ENCODE assay signal across 8 cellular contexts in the genomic region with DNA sequence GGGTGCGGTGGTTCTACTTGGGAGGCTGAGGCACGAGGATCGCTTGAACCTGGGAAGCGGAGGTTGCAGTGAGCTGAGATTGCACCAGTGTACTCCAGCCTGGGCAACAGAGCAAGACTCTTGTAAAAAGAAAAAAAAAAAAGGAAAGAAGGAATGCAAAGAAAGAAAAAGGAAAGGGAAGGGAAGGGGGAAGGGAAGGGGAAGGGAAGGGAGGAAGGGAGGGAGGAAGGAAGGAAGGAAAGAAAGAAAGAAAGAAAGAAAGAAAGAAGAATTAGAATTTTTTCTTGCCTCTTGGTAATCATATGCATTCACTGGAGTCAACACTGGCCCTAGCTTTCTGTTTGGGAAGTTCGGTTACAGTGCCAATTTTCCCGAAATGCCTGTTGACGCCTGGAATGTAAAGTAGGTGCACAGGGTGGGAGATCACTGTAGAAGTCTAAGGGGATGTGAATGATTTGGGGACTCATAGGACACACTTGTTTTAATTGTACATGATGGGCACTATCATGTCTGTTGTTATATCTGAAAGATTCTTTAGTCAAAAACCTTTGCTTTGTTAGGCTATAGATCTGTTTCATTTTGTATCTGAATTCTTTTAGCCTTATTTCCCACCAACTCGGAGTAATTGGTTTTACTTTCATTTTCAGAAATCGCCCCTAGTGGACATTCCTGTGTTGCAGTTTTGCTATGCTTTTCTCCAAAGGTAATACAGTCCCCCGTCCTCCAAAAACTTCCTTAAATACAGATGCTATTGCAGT. TPM values are rescaled to one million over a fixed set of nuclear protein-coding genes. Genes with fewer than 3 reads are reported as not detected.
DNase-seq lines count a peak whose midpoint lies in the region; ATAC-seq and TF ChIP-seq lines count a peak whose summit lies in the region.

No MANE protein-coding gene starts in this region.

- no peaks in the 10 kb centered on the region for H3K9me3 Mint-ChIP-seq in T-helper 1 cell treated with Interleukin-12 subunit alpha and Interleukin-12 subunit beta and Interleukin-4 antibody, amounts not matched to agents 30 μg/mL and 1 μg/mL, for 36 hours
- no peaks in the 10 kb centered on the region for H3K9me3 Mint-ChIP-seq in central memory CD8-positive, alpha-beta T cell

- H3K27me3 Mint-ChIP-seq in T-helper 1 cell treated with Interleukin-12 subunit alpha and Interleukin-12 subunit beta and Interleukin-4 antibody, amounts not matched to agents 30 μg/mL and 1 μg/mL, for 36 hours (ENCODE audit: low read depth), result no peaks in the 10 kb centered on the region
- H3K27me3 Mint-ChIP-seq in central memory CD8-positive, alpha-beta T cell, result no peaks in the 10 kb centered on the region

- peak; percentile 51 for TF ChIP-seq CTCF in AG04449 (IDR thresholded peaks at IDR 0.05; ENCODE audit: insufficient read depth, low read length, missing control alignments)
- peak; percentile 65 for TF ChIP-seq CTCF in GM12874 (IDR thresholded peaks at IDR 0.05; ENCODE audit: insufficient read depth, low read depth, low read length)

- peak overlapping the region; percentile 86 for H3K27ac Mint-ChIP-seq in T-helper 1 cell treated with Interleukin-12 subunit alpha and Interleukin-12 subunit beta and Interleukin-4 antibody, amounts not matched to agents 30 μg/mL and 1 μg/mL, for 36 hours
- H3K27ac Mint-ChIP-seq in central memory CD8-positive, alpha-beta T cell (ENCODE audit: low read depth), result peak overlapping the region; percentile 85

- peak; percentile 16 for DNase-seq in AG04449 (ENCODE audit: low read depth, low spot score)
- peak; percentile 54 for DNase-seq in MV-4-11 (lab: John Stamatoyannopoulos, UW)
- peak in 1 of 2 donors; percentile 49 for DNase-seq in central memory CD8-positive, alpha-beta T cell (ENCODE audit: low spot score in 2 of 2)
- peak; percentile 68 for DNase-seq in kidney tubule cell (ENCODE audit: low spot score)
- peak; percentile 16 to 44 for DNase-seq in stimulated activated CD4-positive, alpha-beta T cell treated with anti-CD3 and anti-CD28 coated beads, Interleukin-2, amount 100 ng/mL, for 48 hours
- DNase-seq in posterior vena cava (ENCODE audit: low spot score), result no peak

- CTCF ChIA-PET in AG04449 (lab: Yijun Ruan, JAX), result interaction anchor here (0.6 to 4.1 kb wide), 18 partner anchors 10 to 124 kb away, joined by 3 to 30 read pairs (median 5); no protein-coding TSS in a partner anchor

- peak overlapping the region; percentile 49 for H3K4me3 ChIP-seq in AG04449 (ENCODE audit: low read depth, low read length)

- peaks cover 13% of the 10 kb centered on the region for H3K36me3 Mint-ChIP-seq in T-helper 1 cell treated with Interleukin-12 subunit alpha and Interleukin-12 subunit beta and Interleukin-4 antibody, amounts not matched to agents 30 μg/mL and 1 μg/mL, for 36 hours (ENCODE audit: low read depth)
- H3K36me3 Mint-ChIP-seq in central memory CD8-positive, alpha-beta T cell (ENCODE audit: insufficient read depth), result peaks cover 15% of the 10 kb centered on the region

- intact Hi-C loops in posterior vena cava (cut with DNase I), result no loop called here

- ATAC-seq in central memory CD8-positive, alpha-beta T cell (replicated peaks; ENCODE audit: extremely low read depth, poor library complexity, severe bottlenecking), result peak; percentile 79

- POLR2A ChIA-PET in AG04449 (lab: Yijun Ruan, JAX), result no interaction called here

- H3K4me3 Mint-ChIP-seq in T-helper 1 cell treated with Interleukin-12 subunit alpha and Interleukin-12 subunit beta and Interleukin-4 antibody, amounts not matched to agents 30 μg/mL and 1 μg/mL, for 36 hours, result peak overlapping the region; percentile 73
- H3K4me3 Mint-ChIP-seq in central memory CD8-positive, alpha-beta T cell, result peak overlapping the region; percentile 76

- H3K4me1 Mint-ChIP-seq in T-helper 1 cell treated with Interleukin-12 subunit alpha and Interleukin-12 subunit beta and Interleukin-4 antibody, amounts not matched to agents 30 μg/mL and 1 μg/mL, for 36 hours (ENCODE audit: low read depth), result peaks cover 11% of the 10 kb centered on the region
- peaks cover 12% of the 10 kb centered on the region for H3K4me1 Mint-ChIP-seq in central memory CD8-positive, alpha-beta T cell

RNA-seq across cellular contexts. Expression of a gene that starts 59.8 kb away (rescaled TPM):
- total RNA-seq in posterior vena cava, result 10 to 100 TPM; 32.7 to 39.3 TPM
